ENCODE assay signal across 34 cellular contexts in genomic region chr6:50635429-50635828, GRCh38.
"Had no signal": no experiment of that assay in that cellular context is flagged by ENCODE, and none has a peak within 500 bp of the region (broad histone marks: within the 10 kb centered on the region; RNA-seq: fewer than 3 reads in every experiment).

No MANE protein-coding gene starts in this region.

- H3K27me3 ChIP-seq: MG63 had no signal

- DNase-seq: Karpas-422, Kasumi-1, MG63, MM.1S, MV-4-11, NCI-H1048, NCI-H1092, NCI-H1092 treated with DMSO at 0.1 percent for 48 hours, NCI-H1105, NCI-H1105 treated with DMSO at 0.1 percent for 48 hours, NCI-H1417, NCI-H1417 treated with DMSO at 0.1 percent for 48 hours, NCI-H1436, NCI-H1436 treated with DMSO at 0.1 percent for 48 hours, NCI-H146, NCI-H1694, NCI-H1694 treated with DMSO at 0.1 percent for 48 hours, NCI-H187, NCI-H187 treated with DMSO at 0.1 percent for 48 hours, NCI-H1930, NCI-H2029, NCI-H2029 treated with DMSO at 0.1 percent for 48 hours, NCI-H2081, NCI-H2081 treated with DMSO at 0.1 percent for 48 hours, NCI-H2107, NCI-H2171, NCI-H2171 treated with DMSO at 0.1 percent for 48 hours, NCI-H2227 treated with DMSO at 0.1 percent for 48 hours, NCI-H226, NCI-H345, NCI-H446, NCI-H446 treated with DMSO at 0.1 percent for 48 hours, NCI-H510A, NCI-H510A treated with DMSO at 0.1 percent for 48 hours had no signal

- H3K36me3 ChIP-seq: MG63 had no signal

- H3K4me3 ChIP-seq: MG63 had no signal

- H3K9me3 ChIP-seq: MG63 had no signal
